In the genomic region with DNA sequence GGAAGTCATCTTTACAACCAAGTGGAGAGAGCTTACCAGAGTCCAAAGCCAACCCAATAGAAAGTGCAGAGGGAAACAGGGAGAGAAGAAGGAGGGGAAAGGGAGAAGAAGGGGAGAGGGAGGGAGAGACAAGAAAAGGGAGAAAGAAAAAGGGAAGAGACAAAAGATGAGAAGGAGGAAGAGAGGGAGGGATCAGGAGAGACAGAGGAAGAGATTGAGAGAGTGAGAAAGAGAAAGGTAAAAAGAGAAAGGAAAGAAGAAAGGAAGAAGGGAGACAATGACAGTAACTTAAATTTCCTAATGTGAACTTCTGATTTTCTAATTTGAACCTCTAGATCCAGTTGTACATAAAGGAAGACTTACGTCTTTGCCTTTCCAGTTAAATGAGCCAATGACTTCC, we compare ENCODE assay signal across 28 cellular contexts.
"Had no signal": no experiment of that assay in that cellular context is flagged by ENCODE, and none has a peak within 500 bp of the region (broad histone marks: within the 10 kb centered on the region; RNA-seq: fewer than 3 reads in every experiment).

No MANE protein-coding gene starts in this region.

- H3K27me3 Mint-ChIP-seq: stimulated activated naive B cell treated with anti-CD40 and anti-IgM and Interleukin-4, amounts not matched to agents 10 μg/mL and 1 μg/mL and 100 μg/mL, for 72 hours; stimulated activated naive CD8-positive, alpha-beta T cell treated with anti-CD3 and anti-CD28 coated beads, Interleukin-15, amount 100 ng/mL, for 72 hours; stimulated activated naive CD8-positive, alpha-beta T cell treated with anti-CD3 and anti-CD28 coated beads, Interleukin-15, Interleukin-2, amounts not matched to agents 100 ng/mL and 50 ng/mL, for 24 hours had no signal

- ATAC-seq: stimulated activated effector memory CD8-positive, alpha-beta T cell treated with anti-CD3 and anti-CD28 coated beads, Interleukin-12 subunit alpha, Interleukin-12 subunit beta, amount 100 ng/mL, for 72 hours; stimulated activated memory B cell treated with anti-CD40 and anti-IgM and Interleukin-4, amounts not matched to agents 10 μg/mL and 1 μg/mL and 100 μg/mL, for 72 hours; stimulated activated naive B cell treated with anti-CD40 and anti-IgM and Interleukin-4, amounts not matched to agents 10 μg/mL and 1 μg/mL and 100 μg/mL, for 72 hours; stimulated activated naive CD8-positive, alpha-beta T cell treated with anti-CD3 and anti-CD28 coated beads, Interleukin-15, amount 100 ng/mL, for 72 hours; stimulated activated naive CD8-positive, alpha-beta T cell treated with anti-CD3 and anti-CD28 coated beads, Interleukin-15, Interleukin-2, amounts not matched to agents 100 U/mL and 50 U/mL, for 24 hours; upper lobe of right lung had no signal

- H3K9me3 Mint-ChIP-seq: stimulated activated naive B cell treated with anti-CD40 and anti-IgM and Interleukin-4, amounts not matched to agents 10 μg/mL and 1 μg/mL and 100 μg/mL, for 72 hours; stimulated activated naive CD8-positive, alpha-beta T cell treated with anti-CD3 and anti-CD28 coated beads, Interleukin-15, amount 100 ng/mL, for 72 hours; stimulated activated naive CD8-positive, alpha-beta T cell treated with anti-CD3 and anti-CD28 coated beads, Interleukin-15, Interleukin-2, amounts not matched to agents 100 ng/mL and 50 ng/mL, for 24 hours; type B pancreatic cell had no signal

- H3K9me3 ChIP-seq: stomach, suprapubic skin, testis, thoracic aorta, thyroid gland, tibial artery, tibial nerve, transverse colon, upper lobe of left lung, upper lobe of right lung, uterus, vagina had no signal

- H3K36me3 Mint-ChIP-seq: stimulated activated effector memory CD8-positive, alpha-beta T cell treated with anti-CD3 and anti-CD28 coated beads, Interleukin-12 subunit alpha, Interleukin-12 subunit beta, amount 100 ng/mL, for 72 hours; stimulated activated memory B cell treated with anti-CD40 and anti-IgM and Interleukin-4, amounts not matched to agents 10 μg/mL and 1 μg/mL and 100 μg/mL, for 72 hours; stimulated activated naive B cell treated with anti-CD40 and anti-IgM and Interleukin-4, amounts not matched to agents 10 μg/mL and 1 μg/mL and 100 μg/mL, for 72 hours had no signal

- DNase-seq: stimulated activated CD4-positive, alpha-beta T cell treated with anti-CD3 and anti-CD28 coated beads, Interleukin-2, amount 100 ng/mL, for 48 hours; stimulated activated CD4-positive, alpha-beta T cell treated with anti-CD3 and anti-CD28 coated beads, Interleukin-4, amount 100 ng/mL, for 1 hour; stimulated activated CD4-positive, alpha-beta T cell treated with anti-CD3 and anti-CD28 coated beads, Interleukin-4, amount 100 ng/mL, for 24 hours; stimulated activated CD4-positive, alpha-beta T cell treated with anti-CD3 and anti-CD28 coated beads, Interleukin-4, amount 100 ng/mL, for 4 hours; stimulated activated CD8-positive, alpha-beta memory T cell treated with anti-CD3 and anti-CD28 coated beads, Interleukin-4, amount 100 ng/mL, for 48 hours; stimulated activated naive B cell treated with anti-CD40 and anti-IgM and Interleukin-4, amounts not matched to agents 10 μg/mL and 1 μg/mL and 100 μg/mL, for 72 hours; stimulated activated naive CD4-positive, alpha-beta T cell; stimulated activated naive CD4-positive, alpha-beta T cell treated with Interleukin-2 at 50 U/mL for 16 hours; stimulated activated naive CD8-positive, alpha-beta T cell treated with anti-CD3 and anti-CD28 coated beads, Interleukin-15, amount 100 ng/mL, for 72 hours; stimulated activated naive CD8-positive, alpha-beta T cell treated with anti-CD3 and anti-CD28 coated beads, Interleukin-15, Interleukin-2, amounts not matched to agents 100 U/mL and 50 U/mL, for 24 hours; stomach; substantia nigra; testis; thyroid gland; tibial artery; transverse colon; trophoblast cell; upper lobe of left lung; upper lobe of right lung; uterus had no signal

- H3K4me1 Mint-ChIP-seq: stimulated activated effector memory CD8-positive, alpha-beta T cell treated with anti-CD3 and anti-CD28 coated beads, Interleukin-12 subunit alpha, Interleukin-12 subunit beta, amount 100 ng/mL, for 72 hours; stimulated activated memory B cell treated with anti-CD40 and anti-IgM and Interleukin-4, amounts not matched to agents 10 μg/mL and 1 μg/mL and 100 μg/mL, for 72 hours; stimulated activated naive B cell treated with anti-CD40 and anti-IgM and Interleukin-4, amounts not matched to agents 10 μg/mL and 1 μg/mL and 100 μg/mL, for 72 hours; stimulated activated naive CD8-positive, alpha-beta T cell treated with anti-CD3 and anti-CD28 coated beads, Interleukin-15, amount 100 ng/mL, for 72 hours had no signal

- H3K4me3 ChIP-seq: stomach, suprapubic skin, testis, thoracic aorta, thyroid gland, tibial artery, tibial nerve, transverse colon, upper lobe of left lung, upper lobe of right lung, uterus, vagina had no signal

- H3K4me1 ChIP-seq: suprapubic skin, testis, thyroid gland, tibial artery, upper lobe of left lung, upper lobe of right lung, uterus had no signal

- H3K36me3 ChIP-seq: stomach, suprapubic skin, thoracic aorta, thyroid gland, tibial artery, tibial nerve, transverse colon, upper lobe of left lung, upper lobe of right lung, uterus, vagina had no signal

- H3K4me3 Mint-ChIP-seq: stimulated activated effector memory CD8-positive, alpha-beta T cell treated with anti-CD3 and anti-CD28 coated beads, Interleukin-12 subunit alpha, Interleukin-12 subunit beta, amount 100 ng/mL, for 72 hours; stimulated activated memory B cell treated with anti-CD40 and anti-IgM and Interleukin-4, amounts not matched to agents 10 μg/mL and 1 μg/mL and 100 μg/mL, for 72 hours; stimulated activated naive B cell treated with anti-CD40 and anti-IgM and Interleukin-4, amounts not matched to agents 10 μg/mL and 1 μg/mL and 100 μg/mL, for 72 hours; stimulated activated naive CD8-positive, alpha-beta T cell treated with anti-CD3 and anti-CD28 coated beads, Interleukin-15, amount 100 ng/mL, for 72 hours; stimulated activated naive CD8-positive, alpha-beta T cell treated with anti-CD3 and anti-CD28 coated beads, Interleukin-15, Interleukin-2, amounts not matched to agents 100 ng/mL and 50 ng/mL, for 24 hours; type B pancreatic cell had no signal

- H3K27ac ChIP-seq: stomach, suprapubic skin, testis, thoracic aorta, thyroid gland, tibial artery, tibial nerve, transverse colon, upper lobe of left lung, upper lobe of right lung, uterus, vagina had no signal

- H3K27ac Mint-ChIP-seq: stimulated activated effector memory CD8-positive, alpha-beta T cell treated with anti-CD3 and anti-CD28 coated beads, Interleukin-12 subunit alpha, Interleukin-12 subunit beta, amount 100 ng/mL, for 72 hours; stimulated activated memory B cell treated with anti-CD40 and anti-IgM and Interleukin-4, amounts not matched to agents 10 μg/mL and 1 μg/mL and 100 μg/mL, for 72 hours; stimulated activated naive B cell treated with anti-CD40 and anti-IgM and Interleukin-4, amounts not matched to agents 10 μg/mL and 1 μg/mL and 100 μg/mL, for 72 hours; stimulated activated naive CD8-positive, alpha-beta T cell treated with anti-CD3 and anti-CD28 coated beads, Interleukin-15, Interleukin-2, amounts not matched to agents 100 ng/mL and 50 ng/mL, for 24 hours; type B pancreatic cell had no signal

- H3K27me3 ChIP-seq: testis, thyroid gland, tibial nerve, transverse colon, upper lobe of left lung, upper lobe of right lung, uterus, vagina had no signal
